In genomic region chr12:111010916-111011657, GRCh38 we compare ENCODE assay signal across 21 cellular contexts. TPM values are rescaled to one million over a fixed set of nuclear protein-coding genes. Genes with fewer than 3 reads are reported as not detected.
DNase-seq lines count a peak whose midpoint lies in the region; ATAC-seq, FAIRE-seq and TF ChIP-seq lines count a peak whose summit lies in the region.
"Had no signal": no experiment of that assay in that cellular context is flagged by ENCODE, and none has a peak within 500 bp of the region (broad histone marks: within the 10 kb centered on the region; RNA-seq: fewer than 3 reads in every experiment).

No MANE protein-coding gene starts in this region.

- peaks cover 12% of the 10 kb centered on the region for H3K27me3 Mint-ChIP-seq in GM23338 (ENCODE audit: insufficient read depth, low read depth, poor library complexity)

- H3K9me1 ChIP-seq in K562 (ENCODE audit: control insufficient read depth, insufficient read depth, low read length), result peaks cover 4% of the 10 kb centered on the region

- H3K4me1 Mint-ChIP-seq in GM23338, result peaks cover 5% of the 10 kb centered on the region
- H3K4me1 Mint-ChIP-seq: CD4-positive, CD25-positive, alpha-beta regulatory T cell had no signal

- H3K9me2 ChIP-seq in GM23338 (ENCODE audit: insufficient read depth), result peaks cover 5% of the 10 kb centered on the region; the same call in 1 of the 2 replicates

- no peak for TF ChIP-seq RAD21 in K562 (CRISPR knock-in tag; conservative IDR thresholded peaks at IDR 0.05 in 1 of 2, IDR thresholded peaks at IDR 0.05 in 1 of 2)

- WGBS in K562 (ENCODE audit: insufficient coverage, low coverage, missing lambda C conversion rate), result under 1% methylated on average over 6 of the region's 6 CpGs

- H2AFZ ChIP-seq in DND-41 (ENCODE audit: low read depth, low read length), result no peak overlapping the region
- H2AFZ ChIP-seq in GM23338, result 0 out of 2 replicates have a peak overlapping the region, but pooled peaks have one; percentile 5
- H2AFZ ChIP-seq in K562 (ENCODE audit: low read depth, low read length), result no peak overlapping the region

- TF ChIP-seq POLR2A in K562 (conservative IDR thresholded peaks at IDR 0.05), result no peak

- H3K27ac Mint-ChIP-seq in GM23338, result no peak overlapping the region
- H3K27ac Mint-ChIP-seq: CD4-positive, CD25-positive, alpha-beta regulatory T cell; CD8-positive, alpha-beta T cell had no signal

- POLR2A ChIA-PET in K562 (lab: Yijun Ruan, JAX), result no interaction called here

- no peak for TF ChIP-seq EP300 in K562 (IDR thresholded peaks at IDR 0.05; ENCODE audit: low read length)

- H3K4me2 ChIP-seq in DND-41 (ENCODE audit: insufficient read depth, low read length) (no peak overlapping the region), GM23338 (no peak overlapping the region), K562 (ENCODE audit: insufficient read depth, low read length) (no peak overlapping the region)

- no peaks in the 10 kb centered on the region for H3K9me3 ChIP-seq in DND-41 (ENCODE audit: insufficient read depth, low read length, severe bottlenecking)
- H3K9me3 ChIP-seq in K562 (replicated peaks; ENCODE audit: control insufficient read depth, insufficient read depth, low read depth, low read length), result no peaks in the 10 kb centered on the region
- H3K9me3 ChIP-seq: HAP-1 had no signal

- peak; percentile 10 for DNase-seq in DND-41
- no peak for DNase-seq in GM23338 (ENCODE audit: low spot score)
- DNase-seq in Jurkat, Clone E6-1 (ENCODE audit: low read depth, low spot score), result peak; percentile 28
- DNase-seq in K562 (ENCODE audit: extremely low read depth in 1 of 4, low spot score in 3 of 4), result no peak
- DNase-seq in mucosa of gallbladder (ENCODE audit: low spot score), result no peak
- DNase-seq in foreskin melanocyte, result no peak
- DNase-seq: C1 segment of cervical spinal cord; Caco-2; CD4-positive, CD25-positive, alpha-beta regulatory T cell; CD8-positive, alpha-beta T cell; DMS153; EL; GDM1; GOT3 had no signal

- H3K79me2 ChIP-seq in DND-41 (ENCODE audit: insufficient read depth, low read length), result no peaks in the 10 kb centered on the region
- H3K79me2 ChIP-seq in GM23338 (replicated peaks; ENCODE audit: insufficient read depth), result no peaks in the 10 kb centered on the region
- no peaks in the 10 kb centered on the region for H3K79me2 ChIP-seq in K562 (ENCODE audit: control insufficient read depth, insufficient read depth, low read length)

- H4K20me1 ChIP-seq in DND-41 (ENCODE audit: insufficient read depth, low read length), result no peaks in the 10 kb centered on the region
- H4K20me1 ChIP-seq in GM23338 (replicated peaks; ENCODE audit: insufficient read depth), result no peaks in the 10 kb centered on the region
- H4K20me1 ChIP-seq in K562 (replicated peaks; ENCODE audit: control insufficient read depth, insufficient read depth, low read length), result no peaks in the 10 kb centered on the region

- TF ChIP-seq CTCF in DND-41 (IDR thresholded peaks at IDR 0.05; ENCODE audit: borderline replicate concordance, extremely low read depth, low read length, poor library complexity, severe bottlenecking), result no peak
- TF ChIP-seq CTCF in GM23338 (conservative IDR thresholded peaks at IDR 0.05; ENCODE audit: low read depth in 2 of 2), result no peak
- no peak for TF ChIP-seq CTCF in K562 (IDR thresholded peaks at IDR 0.05 in 2 of 3, conservative IDR thresholded peaks at IDR 0.05 in 1 of 3; ENCODE audit: insufficient read depth in 2 of 3, low read depth in 1 of 3, low read length in 3 of 3)

- CTCF ChIA-PET in K562 (lab: Yijun Ruan, JAX; ENCODE audit: low intra/inter-chr PET ratio), result no interaction called here

- peaks cover 5% of the 10 kb centered on the region for H3K9me3 Mint-ChIP-seq in GM23338

- H3K36me3 ChIP-seq in DND-41 (ENCODE audit: insufficient read depth, low read length) (no peaks in the 10 kb centered on the region), GM23338 (ENCODE audit: insufficient read depth) (no peaks in the 10 kb centered on the region), K562 (ENCODE audit: control insufficient read depth, insufficient read depth, low read length) (no peaks in the 10 kb centered on the region)
- H3K36me3 ChIP-seq: HAP-1 had no signal

- no peak overlapping the region for H3K4me3 Mint-ChIP-seq in GM23338
- H3K4me3 Mint-ChIP-seq: CD4-positive, CD25-positive, alpha-beta regulatory T cell; CD8-positive, alpha-beta T cell had no signal

- intact Hi-C loops in K562 (cut with micrococcal nuclease), result no loop called here

- no peaks in the 10 kb centered on the region for H3K4me1 ChIP-seq in DND-41 (ENCODE audit: insufficient read depth, low read length)
- H3K4me1 ChIP-seq in GM23338 (ENCODE audit: insufficient read depth), result no peaks in the 10 kb centered on the region
- no peaks in the 10 kb centered on the region for H3K4me1 ChIP-seq in K562 (replicated peaks in 1 of 2; ENCODE audit: control insufficient read depth in 2 of 2, insufficient read depth in 2 of 2, low read length in 2 of 2)
- H3K4me1 ChIP-seq: Caco-2, HAP-1 had no signal

- H3K4me3 ChIP-seq in DND-41 (ENCODE audit: low read depth in 1 of 2, low read length in 2 of 2) (no peak overlapping the region), GM23338 (no peak overlapping the region), K562 (no peak overlapping the region)
- no peak overlapping the region for H3K4me3 ChIP-seq in Jurkat, Clone E6-1 (ENCODE audit: low read length)
- H3K4me3 ChIP-seq: GM12878, HAP-1 had no signal

- peaks cover 3% of the 10 kb centered on the region; the same call in 1 of the 3 replicates for H3K36me3 Mint-ChIP-seq in GM23338 (ENCODE audit: low read depth)
- H3K36me3 Mint-ChIP-seq: CD4-positive, CD25-positive, alpha-beta regulatory T cell; CD8-positive, alpha-beta T cell had no signal

- ATAC-seq in DND-41 (ENCODE audit: insufficient read depth, low read depth) (no peak), GM23338 (no peak), K562 (no peak), GM21528 (IDR thresholded peaks at IDR 0.05; ENCODE audit: low FRiP score, unreplicated experiment) (no peak)
- ATAC-seq: CD8-positive, alpha-beta T cell; GM12878 had no signal

- FAIRE-seq in K562 (lab: Jason Lieb, UNC), result no peak
- FAIRE-seq: GM12878, GM19239, H54 had no signal

- H3K27ac ChIP-seq in DND-41 (ENCODE audit: low read length), result no peak overlapping the region
- no peak overlapping the region for H3K27ac ChIP-seq in GM23338 (ENCODE audit: low read depth)
- H3K27ac ChIP-seq in K562 (ENCODE audit: extremely low read depth, low read depth, low read length), result no peak overlapping the region

- BruUV-seq in K562 (replicated peaks; lab: Mats Ljungman, UMichigan), result no TSS peak

- H3F3A ChIP-seq in GM23338 (replicated peaks; ENCODE audit: low read depth), result no peaks in the 10 kb centered on the region

- in situ Hi-C loops in K562 (cut with MboI), result no loop called here

- H3K27me3 ChIP-seq in DND-41 (ENCODE audit: insufficient read depth, low read length, poor library complexity) (peaks cover 8% of the 10 kb centered on the region), GM23338 (ENCODE audit: insufficient read depth) (no peaks in the 10 kb centered on the region), K562 (ENCODE audit: control insufficient read depth in 2 of 2, insufficient read depth in 2 of 2, low read length in 2 of 2) (no peaks in the 10 kb centered on the region; a peak in 2 of 5 replicates)

- H3K9ac ChIP-seq in DND-41 (ENCODE audit: low read depth, low read length), result no peak overlapping the region
- no peak overlapping the region for H3K9ac ChIP-seq in K562 (ENCODE audit: insufficient read depth in 1 of 2, low read depth in 2 of 2, low read length in 2 of 2)

TF ChIP-seq in GM23338, 12 proteins besides CTCF, POLR2A, EP300 and RAD21 (continues in another document):
- no peak for TF ChIP-seq STAT1 (IDR thresholded peaks at IDR 0.05; ENCODE audit: unreplicated experiment)
- TF ChIP-seq CREB1 (CRISPR knock-in tag; IDR thresholded peaks at IDR 0.05; ENCODE audit: low read depth), result no peak

TF ChIP-seq in K562, 482 proteins besides CTCF, POLR2A, EP300 and RAD21 (continues in another document):
- TF ChIP-seq HDAC2 (IDR thresholded peaks at IDR 0.05) (no peak), SREBF1 (IDR thresholded peaks at IDR 0.05; ENCODE audit: borderline replicate concordance, low read depth, low read length) (no peak), ZNF717 (CRISPR knock-in tag; IDR thresholded peaks at IDR 0.05) (no peak), CEBPG (CRISPR knock-in tag; IDR thresholded peaks at IDR 0.05) (no peak), CEBPG (tag; conservative IDR thresholded peaks at IDR 0.05 in 1 of 2, IDR thresholded peaks at IDR 0.05 in 1 of 2) (peak; percentile 49 to 52; a peak in 2 of 4 replicates), ZFP36 (IDR thresholded peaks at IDR 0.05; ENCODE audit: low read depth, low read length, partially characterized antibody) (peak; percentile 7), SMARCE1 (IDR thresholded peaks at IDR 0.05) (no peak), ZNF12 (CRISPR knock-in tag; IDR thresholded peaks at IDR 0.05) (no peak), U2AF2 (optimal IDR thresholded peaks at IDR 0.05; ENCODE audit: low read depth, low read length) (no peak), ZNF778 (CRISPR knock-in tag; IDR thresholded peaks at IDR 0.05) (no peak)

RNA-seq across cellular contexts. Expression of gene CUX2, which starts 22.9 kb away (rescaled TPM):
- total RNA-seq in GM23338 (2014; rRNA removed; shearing (Covaris generic)), result 4.4 and 4.5 TPM in 2 replicates
- polyA plus RNA-seq in GM23338 (2016; fragmentation: Nextera tagmentation; extraction: Ambion mirVana), result 1.7 and 2.5 TPM in 2 replicates
- not detected for polyA plus RNA-seq in Jurkat, Clone E6-1 (2012; ENCODE audit: insufficient read depth, insufficient read length)
- not detected in 2 replicates for total RNA-seq in K562 (2011; cell fraction: chromatin; rRNA removed; ENCODE audit: low replicate concordance)
- not detected in 2 replicates for total RNA-seq in K562 (2011; cell fraction: nucleolus; rRNA removed)
- not detected in 2 replicates for total RNA-seq in K562 (2011; cell fraction: nucleoplasm; rRNA removed)
- not detected in 2 replicates for total RNA-seq in K562 (2014; rRNA removed)
- not detected in 2 replicates for total RNA-seq in K562 (2014; rRNA removed; fragmentation: Illumina TruSeq; extraction: Trizol)
- total RNA-seq in K562 (2015; rRNA removed; fragmentation: Illumina TruSeq; extraction: Trizol), result not detected in 2 replicates
- not detected in 2 replicates for total RNA-seq in K562 (2021)
- not detected in 2 replicates for polyA plus RNA-seq in K562 (2011; rRNA removed)
- not detected in 2 replicates for polyA plus RNA-seq in K562 (2011; cell fraction: cytosol; rRNA removed)
- not detected in 2 replicates for polyA plus RNA-seq in K562 (2011; cell fraction: nucleus; rRNA removed)
- polyA plus RNA-seq in K562 (2012), result not detected in 2 replicates
- polyA plus RNA-seq in K562 (2014; fragmentation: Illumina TruSeq; extraction: Trizol), result not detected in 2 replicates
- not detected for polyA plus RNA-seq in K562 (2014; fragmentation: Nextera tagmentation; extraction: Ambion mirVana)
- polyA plus RNA-seq in K562 (2014; rRNA removed), result not detected in 2 replicates
- polyA minus RNA-seq in K562 (2011; rRNA and poly(A)+ RNA removed), result not detected in 2 replicates
- not detected in 2 replicates for polyA minus RNA-seq in K562 (2011; cell fraction: cytosol; rRNA and poly(A)+ RNA removed)
- not detected in 2 replicates for polyA minus RNA-seq in K562 (2011; cell fraction: nucleus; rRNA and poly(A)+ RNA removed)
- 0.60 TPM for total RNA-seq in mucosa of gallbladder
- total RNA-seq: A172, Caco-2 had no signal
- polyA plus RNA-seq: BJ; CD4-positive, CD25-positive, alpha-beta regulatory T cell had no signal

Comparison
In these comparisons a context has a peak if more than half of its experiments do, and no peak if none do; other contexts are left out.
1. DNase-seq: peak in DND-41 (single experiment) and Jurkat, Clone E6-1 (single experiment); none in GM23338 (single experiment), K562 (0 of 4), mucosa of gallbladder (single experiment) and foreskin melanocyte (single experiment).